9 cellular contexts compared by ENCODE assay signal in the genomic region with DNA sequence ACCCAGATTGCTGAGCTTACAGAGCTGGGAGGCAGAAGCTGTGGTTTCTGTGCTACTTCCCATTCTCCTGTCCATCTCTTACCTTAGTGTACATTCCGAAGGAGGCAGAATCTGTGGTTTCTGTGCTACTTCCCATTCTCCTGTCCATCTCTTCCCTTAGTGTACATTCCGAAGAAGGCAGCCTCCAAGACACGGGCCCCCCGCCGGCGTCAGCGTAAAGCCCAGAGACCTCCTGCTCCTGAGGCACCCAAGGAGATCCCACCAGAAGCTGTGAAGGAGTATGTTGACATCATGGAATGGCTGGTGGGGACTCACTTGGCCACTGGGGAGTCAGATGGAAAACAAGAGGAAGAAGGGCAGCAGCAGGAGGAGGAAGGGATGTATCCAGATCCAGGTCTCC. TPM values are rescaled to one million over a fixed set of nuclear protein-coding genes. Genes with fewer than 3 reads are reported as not detected.
"Had no signal": no experiment of that assay in that cellular context is flagged by ENCODE, and none has a peak within 500 bp of the region (broad histone marks: within the 10 kb centered on the region; RNA-seq: fewer than 3 reads in every experiment).

No MANE protein-coding gene starts in this region.

- H3K27ac ChIP-seq: GM23248 had no signal

- ATAC-seq: HCT116, K562 had no signal

- H3K4me3 ChIP-seq: GM23248, HAP-1, K562 had no signal

- H3K4me1 ChIP-seq: HAP-1 had no signal

- H3K27ac Mint-ChIP-seq: HFFc6 had no signal

- H3K4me3 Mint-ChIP-seq: HFFc6 had no signal

- DNase-seq: GM23248, GOT3, HFFc6, IMR-90 had no signal

- H3K9me3 Mint-ChIP-seq: HFFc6 had no signal

- H3K9me3 ChIP-seq: HAP-1 had no signal

RNA-seq across cellular contexts. Expression of gene NUTM1, which starts 11.2 kb away (rescaled TPM):
- total RNA-seq: GM23248, H4, HFFc6, HT-29, IMR-90 had no signal
